In genomic region chr11:8168485-8169257, GRCh38 we compare ENCODE assay signal across 8 cellular contexts. TPM values are rescaled to one million over a fixed set of nuclear protein-coding genes. Genes with fewer than 3 reads are reported as not detected.
A peak's percentile ranks its signal among the peaks of the same experiment; 100 is the strongest.
DNase-seq lines count a peak whose midpoint lies in the region; ATAC-seq and TF ChIP-seq lines count a peak whose summit lies in the region.

RIC3 (minus strand) TSS chr11:8169025; CDS start chr11:8168989, 36 bp downstream.

- no peaks in the 10 kb centered on the region for H3K9me3 Mint-ChIP-seq in activated B cell treated with CpG ODN at 0.5 μM for 24 hours

- H3K27ac ChIP-seq in mesenchymal stem cell (ENCODE audit: low read length, poor library complexity, severe bottlenecking), result no peak within 1 kb of the TSS

- H3K18ac ChIP-seq in mesenchymal stem cell (ENCODE audit: low read depth in 1 of 2, low read length in 2 of 2), result no peak within 1 kb of the TSS

- H4K91ac ChIP-seq in mesenchymal stem cell (ENCODE audit: low read length), result no peak within 1 kb of the TSS

- H3K4me1 ChIP-seq in mesenchymal stem cell (ENCODE audit: control insufficient read depth, insufficient read depth, low read depth, low read length), result peaks cover 6% of the 10 kb centered on the region

- H3K4me3 ChIP-seq in mesenchymal stem cell (ENCODE audit: insufficient read depth in 1 of 2, low read depth in 1 of 2, low read length in 2 of 2), result peak within 1 kb of the TSS; percentile 26 to 42

- DNase-seq in activated B cell treated with CpG ODN at 0.5 μM for 24 hours (peak; percentile 49), cerebellar cortex (ENCODE audit: low spot score) (peak; percentile 70), mesenchymal stem cell (no peak)
- peak; percentile 24 for DNase-seq in stimulated activated CD8-positive, alpha-beta memory T cell treated with anti-CD3 and anti-CD28 coated beads, Interleukin-12 subunit alpha, Interleukin-12 subunit beta, amount 100 ng/mL, for 4 hours (ENCODE audit: low read depth)

- H2BK5ac ChIP-seq in mesenchymal stem cell (ENCODE audit: low read depth, low read length, poor library complexity, severe bottlenecking), result no peak within 1 kb of the TSS

- peaks cover 5% of the 10 kb centered on the region for H3K9me3 ChIP-seq in mesenchymal stem cell (ENCODE audit: control insufficient read depth, low read length)

- H4K8ac ChIP-seq in mesenchymal stem cell (ENCODE audit: low read length), result no peak within 1 kb of the TSS

- H3K36me3 ChIP-seq in mesenchymal stem cell (ENCODE audit: control insufficient read depth in 1 of 2, insufficient read depth in 2 of 2, low read depth in 1 of 2, low read length in 2 of 2), result no peaks in the 10 kb centered on the region

- intact Hi-C loops in activated B cell treated with CpG ODN at 0.5 μM for 24 hours (cut with micrococcal nuclease), result no loop called here

- H3K27ac Mint-ChIP-seq in activated B cell treated with CpG ODN at 0.5 μM for 24 hours, result peak within 1 kb of the TSS; percentile 26

- H3K4me1 Mint-ChIP-seq in activated B cell treated with CpG ODN at 0.5 μM for 24 hours, result peaks cover 27% of the 10 kb centered on the region

- H3K4ac ChIP-seq in mesenchymal stem cell (ENCODE audit: low read depth in 1 of 2, low read length in 2 of 2), result no peak within 1 kb of the TSS

- H2BK15ac ChIP-seq in mesenchymal stem cell (ENCODE audit: low read depth, poor library complexity, severe bottlenecking), result no peak within 1 kb of the TSS

- no peaks in the 10 kb centered on the region for H3K79me1 ChIP-seq in mesenchymal stem cell (replicated peaks; ENCODE audit: low read length, poor library complexity, severe bottlenecking)

- H3K4me3 Mint-ChIP-seq in activated B cell treated with CpG ODN at 0.5 μM for 24 hours, result peak within 1 kb of the TSS; percentile 94

- H3K14ac ChIP-seq in mesenchymal stem cell (ENCODE audit: low read length in 2 of 2), result no peak within 1 kb of the TSS

- H2AFZ ChIP-seq in mesenchymal stem cell (ENCODE audit: low read depth, low read length), result peak within 1 kb of the TSS; percentile 29

- no peak for TF ChIP-seq CTCF in activated B cell treated with CpG ODN at 0.5 μM for 24 hours (IDR thresholded peaks at IDR 0.05)

- H3K9ac ChIP-seq in mesenchymal stem cell (ENCODE audit: low read length), result no peak within 1 kb of the TSS

- no peak within 1 kb of the TSS for H2BK120ac ChIP-seq in mesenchymal stem cell (ENCODE audit: low read depth, low read length)

- under 1% methylated on average over 61 of the region's 62 CpGs for WGBS in mesenchymal stem cell

- H2BK12ac ChIP-seq in mesenchymal stem cell (ENCODE audit: low read length in 2 of 2), result no peak within 1 kb of the TSS

- H3K4me2 ChIP-seq in mesenchymal stem cell (ENCODE audit: low read length, poor library complexity, severe bottlenecking), result no peak within 1 kb of the TSS

- H3K27me3 ChIP-seq in mesenchymal stem cell (ENCODE audit: control insufficient read depth in 1 of 2, insufficient read depth in 1 of 2, low read length in 2 of 2), result peaks cover 32 to 38% of the 10 kb centered on the region in 2 experiments

- H3K36me3 Mint-ChIP-seq in activated B cell treated with CpG ODN at 0.5 μM for 24 hours (ENCODE audit: low read depth), result peaks cover 7% of the 10 kb centered on the region

- POLR2A ChIA-PET in activated B cell treated with CpG ODN at 0.5 μM for 24 hours (lab: Charles Lee), result no interaction called here

- no peak within 1 kb of the TSS for H2AK5ac ChIP-seq in mesenchymal stem cell (ENCODE audit: low read length, severe bottlenecking)

- H3K23ac ChIP-seq in mesenchymal stem cell (ENCODE audit: low read length in 2 of 2), result peak within 1 kb of the TSS in 1 of 2 experiments; percentile 77

- CTCF ChIA-PET in activated B cell treated with CpG ODN at 0.5 μM for 24 hours (lab: Charles Lee), result interaction anchor here (1.8 kb wide), 1 partner anchor 21 kb away, joined by 3 read pairs; no protein-coding TSS in a partner anchor

- peaks cover 13% of the 10 kb centered on the region for H3K27me3 Mint-ChIP-seq in activated B cell treated with CpG ODN at 0.5 μM for 24 hours

- peak; percentile 56 for ATAC-seq in GM18861 (IDR thresholded peaks at IDR 0.05; ENCODE audit: unreplicated experiment)
- ATAC-seq in HG03520 (IDR thresholded peaks at IDR 0.05; ENCODE audit: unreplicated experiment), result peak; percentile 69
- ATAC-seq in activated B cell treated with CpG ODN at 0.5 μM for 24 hours (ENCODE audit: low read depth), result peak; percentile 90
- no peak for ATAC-seq in HG02938 (IDR thresholded peaks at IDR 0.05; ENCODE audit: unreplicated experiment)
- no peak for ATAC-seq in HG03469 (IDR thresholded peaks at IDR 0.05; ENCODE audit: unreplicated experiment)

RNA-seq across cellular contexts. Expression of gene RIC3, which starts in this region (rescaled TPM):
- 44.3 and 52.8 TPM in 2 replicates for total RNA-seq in activated B cell treated with CpG ODN at 0.5 μM for 24 hours
- not detected for polyA plus RNA-seq in mesenchymal stem cell (2013, experiment 1 of 2)
- not detected for polyA plus RNA-seq in mesenchymal stem cell (2013, experiment 2 of 2)

Comparison
In these comparisons a context has a peak if more than half of its experiments do, and no peak if none do; other contexts are left out.
1. ATAC-seq: peak in GM18861 (single experiment), HG03520 (single experiment) and activated B cell treated with CpG ODN at 0.5 μM for 24 hours (single experiment); none in HG02938 (single experiment) and HG03469 (single experiment).